ENCODE assay signal across 2 cellular contexts in genomic region chr2:159234868-159235267, GRCh38.
TF ChIP-seq lines count a peak whose summit lies in the region.

No MANE protein-coding gene starts in this region.

TF ChIP-seq in A549, 52 proteins besides CTCF, POLR2A, EP300 and RAD21 (continued from another document):
- peak; percentile 73 for TF ChIP-seq MAFK (IDR thresholded peaks at IDR 0.05; ENCODE audit: partially characterized antibody)

TF ChIP-seq in K562, 482 proteins besides CTCF, POLR2A, EP300 and RAD21:
- no peak for TF ChIP-seq ZNF655 (CRISPR knock-in tag; IDR thresholded peaks at IDR 0.05)
- TF ChIP-seq MAFG (tag; conservative IDR thresholded peaks at IDR 0.05), result peak; percentile 38
- TF ChIP-seq NR1H2 (CRISPR knock-in tag; IDR thresholded peaks at IDR 0.05), result no peak
- TF ChIP-seq ZNF316 (IDR thresholded peaks at IDR 0.05), result peak; percentile 82
- TF ChIP-seq C11orf30 (IDR thresholded peaks at IDR 0.05; ENCODE audit: low read depth), result peak; percentile 66
- TF ChIP-seq ZNF253 (CRISPR knock-in tag; conservative IDR thresholded peaks at IDR 0.05), result no peak
- TF ChIP-seq NFIX (CRISPR knock-in tag; IDR thresholded peaks at IDR 0.05; ENCODE audit: low read depth), result no peak
- TF ChIP-seq HSF4 (CRISPR knock-in tag; IDR thresholded peaks at IDR 0.05; ENCODE audit: borderline replicate concordance), result no peak
- TF ChIP-seq ZNF511 (CRISPR knock-in tag; IDR thresholded peaks at IDR 0.05), result no peak
- no peak for TF ChIP-seq ZBTB34 (CRISPR knock-in tag; IDR thresholded peaks at IDR 0.05)
- no peak for TF ChIP-seq ZFP30 (CRISPR knock-in tag; IDR thresholded peaks at IDR 0.05; ENCODE audit: borderline replicate concordance)
- TF ChIP-seq HNRNPLL (IDR thresholded peaks at IDR 0.05; ENCODE audit: low read depth, low read length, poor library complexity, severe bottlenecking), result no peak
- TF ChIP-seq RHOXF2B (CRISPR knock-in tag; conservative IDR thresholded peaks at IDR 0.05), result no peak
- TF ChIP-seq USF1 (CRISPR knock-in tag; IDR thresholded peaks at IDR 0.05), result no peak
- no peak for TF ChIP-seq ETV5 (CRISPR knock-in tag; IDR thresholded peaks at IDR 0.05; ENCODE audit: low read depth)
- no peak for TF ChIP-seq NFATC3 (IDR thresholded peaks at IDR 0.05)
- TF ChIP-seq MAFK (IDR thresholded peaks at IDR 0.05; ENCODE audit: low read length), result peak; percentile 42
- TF ChIP-seq MAFF (IDR thresholded peaks at IDR 0.05; ENCODE audit: low read length), result peak; percentile 64; the same call in 1 of the 2 replicates
- no peak for TF ChIP-seq TAF15 (IDR thresholded peaks at IDR 0.05; ENCODE audit: low read depth, low read length)
- TF ChIP-seq NBN (IDR thresholded peaks at IDR 0.05; ENCODE audit: low read depth), result no peak
